31 cellular contexts compared by ENCODE assay signal in the genomic region with DNA sequence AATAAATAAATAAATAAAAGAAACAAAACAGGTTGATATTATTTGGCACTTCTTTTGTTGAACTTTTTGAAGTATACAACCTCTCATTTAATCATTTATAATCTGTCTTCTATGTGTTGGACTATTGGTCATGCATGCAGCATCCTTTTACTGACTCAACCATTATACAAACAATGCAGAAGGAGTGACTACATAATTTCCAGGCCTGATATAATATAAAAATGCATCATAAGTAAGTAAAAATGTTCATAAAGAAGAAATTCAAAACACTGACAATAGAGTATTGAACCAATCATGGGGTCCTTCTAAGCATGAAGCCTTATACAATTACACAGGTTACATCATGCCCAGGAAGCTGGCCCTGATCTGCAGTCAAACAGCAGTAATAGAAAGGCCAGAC.
DNase-seq lines count a peak whose midpoint lies in the region; ATAC-seq and TF ChIP-seq lines count a peak whose summit lies in the region.
"Had no signal": no experiment of that assay in that cellular context is flagged by ENCODE, and none has a peak within 500 bp of the region (broad histone marks: within the 10 kb centered on the region; RNA-seq: fewer than 3 reads in every experiment).

No MANE protein-coding gene starts in this region.

- no peaks in the 10 kb centered on the region for H3K36me3 ChIP-seq in RWPE2 (ENCODE audit: low read depth)
- H3K36me3 ChIP-seq: BLaER1, left lung, SJSA1, spleen, tibial artery, WERI-Rb-1 had no signal

- peaks cover 24% of the 10 kb centered on the region for H3K4me1 ChIP-seq in RWPE2 (ENCODE audit: insufficient read depth, poor library complexity, severe bottlenecking)
- H3K4me1 ChIP-seq: BLaER1, left lung, parathyroid adenoma, SJSA1, spleen had no signal

- no peak for TF ChIP-seq CTCF in RWPE2 (IDR thresholded peaks at IDR 0.05; ENCODE audit: poor library complexity, severe bottlenecking)
- TF ChIP-seq CTCF in epithelial cell of proximal tubule (conservative IDR thresholded peaks at IDR 0.05; ENCODE audit: low read depth, low read length) = no peak

- DNase-seq in ELR (ENCODE audit: low read depth) = peak; percentile 74
- no peak for DNase-seq in RWPE2 (ENCODE audit: low spot score)
- peak; percentile 36 for DNase-seq in epithelial cell of proximal tubule (ENCODE audit: low read depth)
- DNase-seq in renal cortical epithelial cell (ENCODE audit: low read depth) = peak; percentile 57
- no peak for DNase-seq in superior temporal gyrus (ENCODE audit: extremely low spot score)
- DNase-seq in caudate nucleus (lab: John Stamatoyannopoulos, UW) = no peak
- DNase-seq: activated CD4-positive, alpha-beta T cell treated with anti-CD3 and anti-CD28 coated beads for 4 hours; activated CD8-positive, alpha-beta memory T cell treated with anti-CD3 and anti-CD28 coated beads for 24 hours; activated T-cell treated with anti-CD3 and anti-CD28 coated beads for 4 hours; anterior cingulate cortex; cortex of kidney; effector memory CD8-positive, alpha-beta T cell; H9; immature natural killer cell; mesendoderm; NCI-H146; NCI-H2107; NCI-H345; NCI-H774; right cardiac atrium; spleen; stimulated activated CD4-positive, alpha-beta T cell treated with anti-CD3 and anti-CD28 coated beads, Interleukin-2, amount 100 ng/mL, for 24 hours; stimulated activated CD8-positive, alpha-beta memory T cell treated with anti-CD3 and anti-CD28 coated beads, Interleukin-4, amount 100 ng/mL, for 48 hours; T1000; tibial artery; WERI-Rb-1 had no signal

- ATAC-seq in RWPE2 (ENCODE audit: low read depth) (peak; percentile 69), HG02970 (IDR thresholded peaks at IDR 0.05; ENCODE audit: low FRiP score, unreplicated experiment) (no peak)
- ATAC-seq: effector memory CD8-positive, alpha-beta T cell; left lung; right cardiac atrium had no signal

- H3K27ac ChIP-seq in RWPE2 (ENCODE audit: poor library complexity, severe bottlenecking) = peak overlapping the region; percentile 90
- no peak overlapping the region for H3K27ac ChIP-seq in caudate nucleus (ENCODE audit: low read depth, low read length)
- H3K27ac ChIP-seq: BLaER1, left lung, parathyroid adenoma, SJSA1, spleen, tibial artery, WERI-Rb-1 had no signal

- H3K27me3 ChIP-seq in RWPE2 (ENCODE audit: insufficient read depth, poor library complexity, severe bottlenecking) = no peaks in the 10 kb centered on the region
- H3K27me3 ChIP-seq: BLaER1, left lung, spleen, tibial artery had no signal

- H3K4me3 ChIP-seq in RWPE2 (ENCODE audit: severe bottlenecking) (no peak overlapping the region), epithelial cell of proximal tubule (ENCODE audit: low read depth, low read length) (no peak overlapping the region)
- H3K4me3 ChIP-seq: BLaER1, left lung, SJSA1, spleen, tibial artery had no signal

- H3K9me3 ChIP-seq in RWPE2 (ENCODE audit: severe bottlenecking) = no peaks in the 10 kb centered on the region
- H3K9me3 ChIP-seq: BLaER1, left lung, SJSA1, spleen, tibial artery had no signal

Comparison
In these comparisons a context has a peak if more than half of its experiments do, and no peak if none do; other contexts are left out.
1. DNase-seq: peak in ELR (single experiment), epithelial cell of proximal tubule (single experiment) and renal cortical epithelial cell (single experiment); none in RWPE2 (single experiment), superior temporal gyrus (single experiment) and caudate nucleus (0 of 61).